Comparison of ENCODE assay signal across 1 cellular context in the genomic region with DNA sequence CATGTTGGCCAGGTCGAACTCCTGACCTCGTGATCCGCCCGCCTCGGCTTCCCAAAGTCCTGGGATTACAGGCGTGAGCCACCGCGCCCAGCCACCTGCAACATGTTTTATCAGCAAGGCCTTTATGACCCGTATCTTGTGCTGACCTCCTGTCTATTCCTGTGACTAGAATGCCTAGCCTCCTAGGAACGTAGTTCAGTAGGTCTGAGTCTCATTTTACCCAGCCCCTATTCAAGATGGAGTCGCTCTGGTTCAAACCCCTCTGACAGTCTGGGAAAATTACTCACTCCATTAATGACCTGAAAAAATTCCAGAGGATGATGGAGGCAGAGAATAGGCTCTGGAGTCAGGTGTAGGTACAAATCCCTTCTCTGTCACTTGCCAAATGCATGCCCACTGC.
A peak's percentile ranks its signal among the peaks of the same experiment; 100 is the strongest.
TF ChIP-seq lines count a peak whose summit lies in the region.

No MANE protein-coding gene starts in this region.

TF ChIP-seq in K562, 482 proteins besides CTCF, POLR2A, EP300 and RAD21:
- TF ChIP-seq, protein P1, sequence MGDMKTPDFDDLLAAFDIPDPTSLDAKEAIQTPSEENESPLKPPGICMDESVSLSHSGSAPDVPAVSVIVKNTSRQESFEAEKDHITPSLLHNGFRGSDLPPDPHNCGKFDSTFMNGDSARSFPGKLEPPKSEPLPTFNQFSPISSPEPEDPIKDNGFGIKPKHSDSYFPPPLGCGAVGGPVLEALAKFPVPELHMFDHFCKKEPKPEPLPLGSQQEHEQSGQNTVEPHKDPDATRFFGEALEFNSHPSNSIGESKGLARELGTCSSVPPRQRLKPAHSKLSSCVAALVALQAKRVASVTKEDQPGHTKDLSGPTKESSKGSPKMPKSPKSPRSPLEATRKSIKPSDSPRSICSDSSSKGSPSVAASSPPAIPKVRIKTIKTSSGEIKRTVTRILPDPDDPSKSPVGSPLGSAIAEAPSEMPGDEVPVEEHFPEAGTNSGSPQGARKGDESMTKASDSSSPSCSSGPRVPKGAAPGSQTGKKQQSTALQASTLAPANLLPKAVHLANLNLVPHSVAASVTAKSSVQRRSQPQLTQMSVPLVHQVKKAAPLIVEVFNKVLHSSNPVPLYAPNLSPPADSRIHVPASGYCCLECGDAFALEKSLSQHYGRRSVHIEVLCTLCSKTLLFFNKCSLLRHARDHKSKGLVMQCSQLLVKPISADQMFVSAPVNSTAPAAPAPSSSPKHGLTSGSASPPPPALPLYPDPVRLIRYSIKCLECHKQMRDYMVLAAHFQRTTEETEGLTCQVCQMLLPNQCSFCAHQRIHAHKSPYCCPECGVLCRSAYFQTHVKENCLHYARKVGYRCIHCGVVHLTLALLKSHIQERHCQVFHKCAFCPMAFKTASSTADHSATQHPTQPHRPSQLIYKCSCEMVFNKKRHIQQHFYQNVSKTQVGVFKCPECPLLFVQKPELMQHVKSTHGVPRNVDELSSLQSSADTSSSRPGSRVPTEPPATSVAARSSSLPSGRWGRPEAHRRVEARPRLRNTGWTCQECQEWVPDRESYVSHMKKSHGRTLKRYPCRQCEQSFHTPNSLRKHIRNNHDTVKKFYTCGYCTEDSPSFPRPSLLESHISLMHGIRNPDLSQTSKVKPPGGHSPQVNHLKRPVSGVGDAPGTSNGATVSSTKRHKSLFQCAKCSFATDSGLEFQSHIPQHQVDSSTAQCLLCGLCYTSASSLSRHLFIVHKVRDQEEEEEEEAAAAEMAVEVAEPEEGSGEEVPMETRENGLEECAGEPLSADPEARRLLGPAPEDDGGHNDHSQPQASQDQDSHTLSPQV (IDR thresholded peaks at IDR 0.05): peak; percentile 60; the same call in 1 of the 2 replicates
- TF ChIP-seq, protein P2, sequence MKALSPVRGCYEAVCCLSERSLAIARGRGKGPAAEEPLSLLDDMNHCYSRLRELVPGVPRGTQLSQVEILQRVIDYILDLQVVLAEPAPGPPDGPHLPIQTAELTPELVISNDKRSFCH (CRISPR knock-in tag; IDR thresholded peaks at IDR 0.05): no peak
- TF ChIP-seq, protein P2 (tag; IDR thresholded peaks at IDR 0.05): peak; percentile 38; the same call in 1 of the 2 replicates
- TF ChIP-seq PTTG1 (tag; IDR thresholded peaks at IDR 0.05; ENCODE audit: low read depth) (0 out of 2 replicates have a peak, but pooled peaks have one; percentile 37), HDAC8 (tag; IDR thresholded peaks at IDR 0.05) (0 out of 2 replicates have a peak, but pooled peaks have one; percentile 41), TBP (optimal IDR thresholded peaks at IDR 0.05; ENCODE audit: low read depth, low read length) (no peak)
